In the genomic region with DNA sequence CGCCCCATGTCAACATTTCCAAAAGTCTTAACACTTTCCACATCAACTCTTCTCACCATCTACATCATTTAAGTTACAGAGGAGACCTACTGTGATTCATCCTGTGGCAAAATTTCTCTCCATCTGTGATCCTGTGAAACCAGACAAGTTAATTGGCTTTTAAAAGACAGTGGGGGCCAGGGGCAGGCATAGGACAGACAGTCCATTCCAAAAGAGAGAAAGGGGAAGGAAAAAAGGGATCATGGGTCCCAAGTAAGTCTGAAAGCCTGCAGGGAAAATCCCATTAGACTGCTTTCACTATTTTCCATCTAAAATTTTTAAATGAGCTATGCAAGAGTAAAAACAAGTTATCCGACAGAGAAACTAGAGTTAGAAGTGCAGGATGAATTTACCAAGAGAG, we compare ENCODE assay signal across 8 cellular contexts.
A peak's percentile ranks its signal among the peaks of the same experiment; 100 is the strongest.
DNase-seq lines count a peak whose midpoint lies in the region; ATAC-seq, FAIRE-seq and TF ChIP-seq lines count a peak whose summit lies in the region.

No MANE protein-coding gene starts in this region.

- DNase-seq in HuH-7 (ENCODE audit: low spot score) = peak; percentile 12
- DNase-seq in adrenal gland = no peak
- peak; percentile 49 for DNase-seq in medulla oblongata (ENCODE audit: extremely low spot score)
- DNase-seq in uterus = no peak
- DNase-seq in HTR-8/SVneo (ENCODE audit: insufficient read length, low spot score) = no peak
- no peak for DNase-seq in GM03348 (ENCODE audit: low spot score)

- peaks cover 7% of the 10 kb centered on the region for H3F3A ChIP-seq in DOHH2 (ENCODE audit: control insufficient read depth, insufficient read depth)

- ATAC-seq in HG03039 (IDR thresholded peaks at IDR 0.05; ENCODE audit: unreplicated experiment) = no peak

- no peaks in the 10 kb centered on the region for H3K9me2 ChIP-seq in DOHH2 (replicated peaks; ENCODE audit: control insufficient read depth, low read length)

- no peak for FAIRE-seq in HTR-8/SVneo (lab: Jason Lieb, UNC)

- H3K27ac ChIP-seq in DOHH2 (ENCODE audit: low read depth, low read length) (no peak overlapping the region), adrenal gland (peak overlapping the region; percentile 27 to 57 (median 46)), uterus (peak overlapping the region; percentile 67 to 82)

- H3K27me3 ChIP-seq in DOHH2 (ENCODE audit: control insufficient read depth, low read length) (no peaks in the 10 kb centered on the region), adrenal gland (no peaks in the 10 kb centered on the region), uterus (no peaks in the 10 kb centered on the region)

- no peaks in the 10 kb centered on the region for H4K20me1 ChIP-seq in DOHH2 (ENCODE audit: control insufficient read depth, insufficient read depth, low read depth, low read length)

- TF ChIP-seq CTCF in DOHH2 (IDR thresholded peaks at IDR 0.05; ENCODE audit: low read depth, low read length, poor library complexity, severe bottlenecking) = no peak
- no peak for TF ChIP-seq CTCF in adrenal gland (IDR thresholded peaks at IDR 0.05)
- TF ChIP-seq CTCF in uterus (IDR thresholded peaks at IDR 0.05) = no peak

- H3K4me1 ChIP-seq in DOHH2 (ENCODE audit: control insufficient read depth, low read length) = peaks cover 21% of the 10 kb centered on the region
- peaks cover 0 to 17% of the 10 kb centered on the region in 2 donors for H3K4me1 ChIP-seq in adrenal gland (replicated peaks in 1 of 2)
- peaks cover 0 to 6% of the 10 kb centered on the region in 2 donors for H3K4me1 ChIP-seq in uterus

- intact Hi-C loops in adrenal gland (cut with DNase I) (loop anchor here (5.0 to 10.0 kb wide), 2 partner anchors 177 to 180 kb away; no protein-coding TSS in a partner anchor), uterus (cut with DNase I; ENCODE audit: low total_unique reads) (loop anchor here (10.0 kb wide), 1 partner anchor 177 kb away; no protein-coding TSS in a partner anchor)

- H3K9me3 ChIP-seq in DOHH2 (ENCODE audit: control insufficient read depth, insufficient read depth, low read length) = no peaks in the 10 kb centered on the region
- H3K9me3 ChIP-seq in adrenal gland (replicated peaks in 1 of 3) = no peaks in the 10 kb centered on the region
- no peaks in the 10 kb centered on the region for H3K9me3 ChIP-seq in uterus

- peak overlapping the region; percentile 68 for H3K4me2 ChIP-seq in DOHH2 (ENCODE audit: low read length)

- peaks cover 32% of the 10 kb centered on the region for H3K79me2 ChIP-seq in DOHH2 (ENCODE audit: control insufficient read depth, low read length)

- peak overlapping the region; percentile 93 for H3K4me3 ChIP-seq in DOHH2 (ENCODE audit: low read length)
- peak overlapping the region in 1 of 4 donors; percentile 58 for H3K4me3 ChIP-seq in adrenal gland
- peak overlapping the region; percentile 82 for H3K4me3 ChIP-seq in uterus

- H3K36me3 ChIP-seq in DOHH2 (ENCODE audit: control insufficient read depth, low read length) (no peaks in the 10 kb centered on the region), adrenal gland (replicated peaks in 1 of 2) (no peaks in the 10 kb centered on the region), uterus (no peaks in the 10 kb centered on the region)

- WGBS in adrenal gland, 4 donors = 55 to 69% (median 56%) methylated on average over 2 of the region's 2 CpGs

- TF ChIP-seq POLR2A in adrenal gland (IDR thresholded peaks at IDR 0.05) (no peak), uterus (IDR thresholded peaks at IDR 0.05) (no peak)

Comparison
In these comparisons a context has a peak if more than half of its experiments do, and no peak if none do; other contexts are left out.
1. DNase-seq: peak in HuH-7 (single experiment) and medulla oblongata (single experiment); none in adrenal gland (0 of 7), uterus (0 of 2), HTR-8/SVneo (single experiment) and GM03348 (single experiment).